In the genomic region with DNA sequence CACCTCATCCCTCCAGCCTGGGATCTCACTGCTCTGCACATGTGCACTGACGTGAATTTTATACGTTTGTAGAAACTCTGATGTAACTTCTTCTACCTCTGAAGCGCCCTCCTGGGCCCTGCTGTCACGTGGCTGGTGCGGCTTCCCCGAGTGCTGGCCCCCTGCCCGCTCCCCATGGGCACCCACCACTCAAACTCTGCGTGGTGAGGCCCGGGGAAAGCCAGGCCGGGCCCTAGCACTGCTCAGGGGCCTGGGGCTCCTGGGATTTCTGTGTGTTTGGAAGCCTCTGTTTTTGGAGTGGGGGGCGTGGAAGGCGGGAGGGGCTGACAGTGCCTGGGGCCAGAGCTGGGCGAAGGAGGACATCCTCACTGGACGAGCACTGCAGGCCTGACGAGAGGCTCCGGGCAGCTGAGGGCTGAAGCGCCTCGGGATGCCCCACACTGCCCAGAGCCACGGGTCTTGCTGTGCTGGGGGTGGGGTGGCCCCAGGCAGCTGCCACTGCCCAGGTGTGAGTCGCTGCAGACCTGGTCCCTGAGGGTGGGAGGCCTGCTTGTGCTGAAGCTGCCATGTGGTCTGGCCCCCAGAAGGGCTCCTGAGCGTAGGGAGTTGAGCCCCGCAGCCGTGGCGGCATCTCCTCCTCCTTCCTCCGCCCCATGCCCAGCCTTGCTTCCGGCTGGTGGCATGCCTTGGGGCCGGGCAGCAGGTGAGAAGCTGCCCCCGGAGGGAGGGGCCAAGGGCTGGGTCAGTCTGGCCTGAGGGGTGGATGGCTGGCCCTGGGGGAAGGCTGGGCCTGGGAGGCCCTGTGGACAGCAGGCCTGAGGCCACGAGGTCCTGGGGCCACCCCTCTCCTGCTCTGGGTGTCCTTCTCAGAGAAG, we compare ENCODE assay signal across 14 cellular contexts. TPM values are rescaled to one million over a fixed set of nuclear protein-coding genes. Genes with fewer than 3 reads are reported as not detected.
DNase-seq lines count a peak whose midpoint lies in the region; ATAC-seq, FAIRE-seq and TF ChIP-seq lines count a peak whose summit lies in the region.
"Had no signal": no experiment of that assay in that cellular context is flagged by ENCODE, and none has a peak within 500 bp of the region (broad histone marks: within the 10 kb centered on the region; RNA-seq: fewer than 3 reads in every experiment).

No MANE protein-coding gene starts in this region.

- H3K9ac ChIP-seq in HepG2 (ENCODE audit: insufficient read depth, low read depth, low read length): no peak overlapping the region
- H3K9ac ChIP-seq: KMS-11 had no signal

- in situ Hi-C loops in HepG2 (cut with HindIII; ENCODE audit: extremely low pct_ligation_motif_present, low pct_unique_long_range_greater_than_20kb): no loop called here

- TF ChIP-seq RAD21 in HepG2 (CRISPR knock-in tag; IDR thresholded peaks at IDR 0.05): no peak

- FAIRE-seq in HepG2 (lab: Jason Lieb, UNC): no peak

- WGBS in heart right ventricle, 2 donors: 87 to 91% methylated on average over 27 to 29 of the region's 29 CpGs
- WGBS in body of pancreas, 2 donors: 57 to 76% methylated on average over 2 to 25 of the region's 29 CpGs
- WGBS in HepG2 (ENCODE audit: low lambda C conversion rate): 36% methylated on average over 4 of the region's 29 CpGs

- no peaks in the 10 kb centered on the region for H3K4me1 ChIP-seq in heart right ventricle
- peaks cover 24% of the 10 kb centered on the region for H3K4me1 ChIP-seq in body of pancreas
- peaks cover 62% of the 10 kb centered on the region for H3K4me1 ChIP-seq in HepG2 (ENCODE audit: insufficient read depth, low read length)
- no peaks in the 10 kb centered on the region for H3K4me1 ChIP-seq in upper lobe of right lung

- peak overlapping the region; percentile 32; the same call in 1 of the 2 replicates for H3K4me2 ChIP-seq in HepG2 (ENCODE audit: low read depth, low read length)
- H3K4me2 ChIP-seq: KMS-11 had no signal

- POLR2A ChIA-PET in HepG2 (lab: Yijun Ruan, JAX): no interaction called here

- TF ChIP-seq EP300 in HepG2 (IDR thresholded peaks at IDR 0.05; ENCODE audit: low read depth in 2 of 2, low read length in 2 of 2) (no peak), HepG2 (CRISPR knock-in tag; IDR thresholded peaks at IDR 0.05; ENCODE audit: borderline replicate concordance) (no peak)

- no peak overlapping the region for H2AFZ ChIP-seq in HepG2 (ENCODE audit: low read length)

- no peak for TF ChIP-seq POLR2A in body of pancreas (IDR thresholded peaks at IDR 0.05)
- no peak for TF ChIP-seq POLR2A in HepG2 (IDR thresholded peaks at IDR 0.05; ENCODE audit: insufficient read depth in 1 of 2, low read depth in 2 of 2, low read length in 2 of 2)

- no peaks in the 10 kb centered on the region for H4K20me1 ChIP-seq in HepG2 (ENCODE audit: insufficient read depth, low read length)

- no TSS peak for BruUV-seq in HepG2 (replicated peaks; lab: Mats Ljungman, UMichigan)

- intact Hi-C loops in cardiac septum (cut with DNase I): no loop called here
- intact Hi-C loops in heart right ventricle (cut with DNase I): no loop called here
- intact Hi-C loops in body of pancreas (cut with DNase I): no loop called here
- intact Hi-C loops in HepG2 (cut with micrococcal nuclease; ENCODE audit: unreplicated experiment): no loop called here
- intact Hi-C loops in upper lobe of right lung (cut with DNase I): no loop called here

- H3K4me3 ChIP-seq in heart right ventricle (no peak overlapping the region), body of pancreas (no peak overlapping the region), HepG2 (replicated peaks in 1 of 3; ENCODE audit: insufficient read depth in 1 of 3, low read depth in 2 of 3, low read length in 3 of 3) (no peak overlapping the region; a peak in 1 of 6 replicates), upper lobe of right lung (no peak overlapping the region)

- DNase-seq in cardiac septum (ENCODE audit: low spot score): peak; percentile 72
- DNase-seq in heart right ventricle: no peak
- DNase-seq in body of pancreas: no peak
- DNase-seq in HepG2 (ENCODE audit: low spot score): no peak
- DNase-seq in upper lobe of right lung: peak; percentile 47
- DNase-seq in COR-L47 (lab: John Stamatoyannopoulos, UW): no peak
- DNase-seq: DMS 273 treated with DMSO at 0.1 percent for 48 hours, NCI-H1092 treated with DMSO at 0.1 percent for 48 hours, NCI-H1694, NCI-H446, PC-3 had no signal

- H3K36me3 ChIP-seq in heart right ventricle (no peaks in the 10 kb centered on the region), body of pancreas (replicated peaks in 1 of 2; ENCODE audit: insufficient read depth in 1 of 2, low read depth in 2 of 2) (no peaks in the 10 kb centered on the region), HepG2 (replicated peaks in 1 of 2; ENCODE audit: control insufficient read depth in 1 of 2, insufficient read depth in 2 of 2, low read length in 2 of 2) (no peaks in the 10 kb centered on the region), upper lobe of right lung (no peaks in the 10 kb centered on the region)

- TF ChIP-seq CTCF in heart right ventricle (IDR thresholded peaks at IDR 0.05) (no peak), body of pancreas (IDR thresholded peaks at IDR 0.05) (no peak), HepG2 (CRISPR knock-in tag; IDR thresholded peaks at IDR 0.05) (no peak), upper lobe of right lung (IDR thresholded peaks at IDR 0.05) (no peak)

- H3K27ac ChIP-seq in heart right ventricle (no peak overlapping the region), body of pancreas (peak overlapping the region in 3 of 4 donors; percentile 16 to 62 (median 48)), HepG2 (ENCODE audit: extremely low read length, insufficient read depth, low read length) (no peak overlapping the region), upper lobe of right lung (no peak overlapping the region)
- H3K27ac ChIP-seq: KMS-11 had no signal

- H3K27me3 ChIP-seq in heart right ventricle (peaks cover 0 to 32% (median 21%) of the 10 kb centered on the region in 7 donors), body of pancreas (no peaks in the 10 kb centered on the region), HepG2 (ENCODE audit: control insufficient read depth in 1 of 2, insufficient read depth in 2 of 2, low read length in 2 of 2) (no peaks in the 10 kb centered on the region), upper lobe of right lung (peaks cover 2% of the 10 kb centered on the region)

- CTCF ChIA-PET in HepG2 (lab: Yijun Ruan, JAX; ENCODE audit: low intra/inter-chr PET ratio, low total read pairs): no interaction called here

- ATAC-seq in heart right ventricle (no peak), body of pancreas (peak; percentile 2), HepG2 (peak; percentile 3), upper lobe of right lung (no peak), GM21576 (IDR thresholded peaks at IDR 0.05; ENCODE audit: unreplicated experiment) (no peak)
- ATAC-seq: PC-3 had no signal

- no peaks in the 10 kb centered on the region for H3K9me3 ChIP-seq in heart right ventricle
- H3K9me3 ChIP-seq in body of pancreas: no peaks in the 10 kb centered on the region
- no peaks in the 10 kb centered on the region for H3K9me3 ChIP-seq in HepG2 (ENCODE audit: low read length)
- no peaks in the 10 kb centered on the region for H3K9me3 ChIP-seq in upper lobe of right lung

- H3K79me2 ChIP-seq in HepG2 (ENCODE audit: insufficient read depth, low read length): no peaks in the 10 kb centered on the region

RNA-seq across cellular contexts. Expression of a gene that starts 7.7 kb away (rescaled TPM):
- total RNA-seq in cardiac septum (1.1 TPM), heart right ventricle (1 to 10 TPM in 1 of 10 donors, under 1 TPM in 9; 0.12 to 1.4 (median 0.43) TPM), body of pancreas (10 to 100 TPM in 1 of 2 donors, 1 to 10 TPM in 1; 3.6 to 18.8 TPM), HepG2 (2016; rRNA removed; fragmentation: Illumina TruSeq; extraction: Trizol) (1.6 and 3.3 TPM in 2 replicates), upper lobe of right lung (0.46 TPM)
- polyA plus RNA-seq in heart right ventricle (under 1 TPM; 0.19 to 0.29 TPM), HepG2 (2011; rRNA removed) (2.2 and 3.4 TPM in 2 replicates)
- total RNA-seq in HepG2 (2016; cell fraction: cytosol; rRNA removed; fragmentation: Illumina TruSeq; extraction: Trizol; ENCODE audit: low read depth): 0.40 and 0.53 TPM in 2 replicates
- 1.7 and 3.2 TPM in 2 replicates for total RNA-seq in HepG2 (2016; cell fraction: insoluble cytoplasmic fraction; rRNA removed; fragmentation: Illumina TruSeq; extraction: Trizol)
- 1.5 and 1.7 TPM in 2 replicates for total RNA-seq in HepG2 (2016; cell fraction: membrane; rRNA removed; fragmentation: Illumina TruSeq; extraction: Trizol)
- 2.9 and 3.4 TPM in 2 replicates for total RNA-seq in HepG2 (2016; cell fraction: nucleus; rRNA removed; fragmentation: Illumina TruSeq; extraction: Trizol)
- polyA plus RNA-seq in HepG2 (2011; cell fraction: cytosol; rRNA removed): 4.1 and 4.4 TPM in 2 replicates
- polyA plus RNA-seq in HepG2 (2011; cell fraction: nucleus; rRNA removed): 11.8 TPM in 2 replicates
- polyA plus RNA-seq in HepG2 (2012): 1.1 and 3.9 TPM in 2 replicates
- 0.63 and 0.64 TPM in 2 replicates for polyA plus RNA-seq in HepG2 (2016; cell fraction: cytosol; fragmentation: Illumina TruSeq; extraction: Trizol; ENCODE audit: low read depth)
- 3.1 and 3.9 TPM in 2 replicates for polyA plus RNA-seq in HepG2 (2016; cell fraction: insoluble cytoplasmic fraction; fragmentation: Illumina TruSeq; extraction: Trizol; ENCODE audit: low read depth)
- 1.5 and 1.8 TPM in 2 replicates for polyA plus RNA-seq in HepG2 (2016; cell fraction: membrane; fragmentation: Illumina TruSeq; extraction: Trizol; ENCODE audit: low read depth)
- 8.3 and 8.8 TPM in 2 replicates for polyA plus RNA-seq in HepG2 (2016; cell fraction: nucleus; fragmentation: Illumina TruSeq; extraction: Trizol; ENCODE audit: insufficient read depth, low read depth)
- polyA minus RNA-seq in HepG2 (2011; rRNA and poly(A)+ RNA removed; ENCODE audit: low replicate concordance): 10.6 and 14.5 TPM in 2 replicates
- polyA minus RNA-seq in HepG2 (2011; cell fraction: cytosol; rRNA and poly(A)+ RNA removed): 3.8 and 4.2 TPM in 2 replicates
- 2.4 and 2.9 TPM in 2 replicates for polyA minus RNA-seq in HepG2 (2011; cell fraction: nucleus; rRNA and poly(A)+ RNA removed)
- polyA plus RNA-seq: AG04450 had no signal

RNA-seq across cellular contexts. Expression of a gene that starts 58.0 kb away (rescaled TPM):
- total RNA-seq in cardiac septum (14.7 TPM), heart right ventricle (10 to 100 TPM in 7 of 10 donors, 1 to 10 TPM in 3; 8.8 to 14.1 (median 10.6) TPM), body of pancreas (10 to 100 TPM; 19.7 to 74.5 TPM), HepG2 (2016; rRNA removed; fragmentation: Illumina TruSeq; extraction: Trizol) (11.4 and 18.5 TPM in 2 replicates), upper lobe of right lung (22.7 TPM)
- polyA plus RNA-seq in heart right ventricle (10 to 100 TPM; 11.5 to 19.7 TPM), HepG2 (2011; rRNA removed) (13.3 and 14.6 TPM in 2 replicates)
- 11.0 and 11.5 TPM in 2 replicates for total RNA-seq in HepG2 (2016; cell fraction: cytosol; rRNA removed; fragmentation: Illumina TruSeq; extraction: Trizol; ENCODE audit: low read depth)
- 10.3 and 19.4 TPM in 2 replicates for total RNA-seq in HepG2 (2016; cell fraction: insoluble cytoplasmic fraction; rRNA removed; fragmentation: Illumina TruSeq; extraction: Trizol)
- 15.4 and 15.7 TPM in 2 replicates for total RNA-seq in HepG2 (2016; cell fraction: membrane; rRNA removed; fragmentation: Illumina TruSeq; extraction: Trizol)
- 15.3 and 18.5 TPM in 2 replicates for total RNA-seq in HepG2 (2016; cell fraction: nucleus; rRNA removed; fragmentation: Illumina TruSeq; extraction: Trizol)
- 6.5 and 13.6 TPM in 2 replicates for polyA plus RNA-seq in HepG2 (2011; cell fraction: cytosol; rRNA removed)
- polyA plus RNA-seq in HepG2 (2011; cell fraction: nucleus; rRNA removed): 45.3 and 58.0 TPM in 2 replicates
- polyA plus RNA-seq in HepG2 (2012): 16.5 and 18.9 TPM in 2 replicates
- polyA plus RNA-seq in HepG2 (2016; cell fraction: cytosol; fragmentation: Illumina TruSeq; extraction: Trizol; ENCODE audit: low read depth): 6.0 and 6.9 TPM in 2 replicates
- 18.4 and 25.2 TPM in 2 replicates for polyA plus RNA-seq in HepG2 (2016; cell fraction: insoluble cytoplasmic fraction; fragmentation: Illumina TruSeq; extraction: Trizol; ENCODE audit: low read depth)
- 9.2 and 10.2 TPM in 2 replicates for polyA plus RNA-seq in HepG2 (2016; cell fraction: membrane; fragmentation: Illumina TruSeq; extraction: Trizol; ENCODE audit: low read depth)
- 43.4 and 47.9 TPM in 2 replicates for polyA plus RNA-seq in HepG2 (2016; cell fraction: nucleus; fragmentation: Illumina TruSeq; extraction: Trizol; ENCODE audit: insufficient read depth, low read depth)
- 8.8 and 40.6 TPM in 2 replicates for polyA minus RNA-seq in HepG2 (2011; rRNA and poly(A)+ RNA removed; ENCODE audit: low replicate concordance)
- 11.3 and 19.9 TPM in 2 replicates for polyA minus RNA-seq in HepG2 (2011; cell fraction: cytosol; rRNA and poly(A)+ RNA removed)
- polyA minus RNA-seq in HepG2 (2011; cell fraction: nucleus; rRNA and poly(A)+ RNA removed): 29.0 and 37.0 TPM in 2 replicates

Comparison
In these comparisons a context has a peak if more than half of its experiments do, and no peak if none do; other contexts are left out.
1. DNase-seq: peak in cardiac septum (single experiment) and upper lobe of right lung (single experiment); none in heart right ventricle (0 of 2), body of pancreas (0 of 4), HepG2 (single experiment) and COR-L47 (single experiment).
2. ATAC-seq: peak in body of pancreas (single experiment) and HepG2 (single experiment); none in heart right ventricle (0 of 8), upper lobe of right lung (single experiment) and GM21576 (single experiment).
3. H3K27ac ChIP-seq: peak in body of pancreas (3 of 4); none in heart right ventricle (0 of 10), HepG2 (single experiment) and upper lobe of right lung (single experiment).